10 cellular contexts compared by ENCODE assay signal in genomic region chr9:37364751-37365360, GRCh38. TPM values are rescaled to one million over a fixed set of nuclear protein-coding genes. Genes with fewer than 3 reads are reported as not detected.
DNase-seq lines count a peak whose midpoint lies in the region; ATAC-seq, FAIRE-seq and TF ChIP-seq lines count a peak whose summit lies in the region.
"Had no signal": no experiment of that assay in that cellular context is flagged by ENCODE, and none has a peak within 500 bp of the region (broad histone marks: within the 10 kb centered on the region; RNA-seq: fewer than 3 reads in every experiment).

No MANE protein-coding gene starts in this region.

- no peak overlapping the region for H2BK12ac ChIP-seq in trophoblast cell (ENCODE audit: low read length)

- 75% methylated on average over 4 of the region's 4 CpGs for WGBS in GM12878 (ENCODE audit: insufficient coverage, insufficient replicate concordance, low lambda C conversion rate, missing lambda C conversion rate)
- WGBS in trophoblast cell (ENCODE audit: extremely low coverage, insufficient coverage, insufficient read length): no CpG with 5 or more reads among the region's 4 CpGs

- no peak overlapping the region for H3K18ac ChIP-seq in trophoblast cell (ENCODE audit: low read length)

- no peaks in the 10 kb centered on the region for H3K9me3 ChIP-seq in GM12878 (replicated peaks; ENCODE audit: control insufficient read depth, insufficient read depth, low read length)
- peaks cover 3% of the 10 kb centered on the region for H3K9me3 ChIP-seq in trophoblast cell (ENCODE audit: insufficient read depth, low read depth, low read length)

- no peak overlapping the region for H4K8ac ChIP-seq in trophoblast cell (ENCODE audit: low read depth, low read length)

- H3K79me2 ChIP-seq in KMS-11 (ENCODE audit: insufficient read depth, low read depth) (no peaks in the 10 kb centered on the region), GM12878 (ENCODE audit: control insufficient read depth, insufficient read depth, low read length) (peaks cover 9% of the 10 kb centered on the region), trophoblast cell (ENCODE audit: control insufficient read depth, insufficient read depth, low read length, poor library complexity) (no peaks in the 10 kb centered on the region)

- ATAC-seq in GM12878 (peak; percentile 67), natural killer cell (peak in 2 of 3 donors; percentile 59 to 66), GM19324 (IDR thresholded peaks at IDR 0.05; ENCODE audit: low FRiP score, unreplicated experiment) (no peak)
- ATAC-seq: T-cell had no signal

- no peaks in the 10 kb centered on the region for H3K36me3 Mint-ChIP-seq in natural killer cell

- no peak overlapping the region for H4K12ac ChIP-seq in trophoblast cell (ENCODE audit: low read depth, low read length)

- DNase-seq in GM10266 (ENCODE audit: extremely low spot score) (no peak), GM12878 (ENCODE audit: low read depth, low spot score) (no peak), natural killer cell (no peak), hippocampal formation (lab: John Stamatoyannopoulos, UW) (no peak), trophoblast cell (no peak), pons (ENCODE audit: low spot score) (no peak)
- DNase-seq: NCI-H1092 treated with DMSO at 0.1 percent for 48 hours had no signal

- no TSS peak for BruUV-seq in GM12878 (replicated peaks; lab: Mats Ljungman, UMichigan)

- H2AK5ac ChIP-seq in trophoblast cell (ENCODE audit: low read length): no peak overlapping the region

- H3K4me1 Mint-ChIP-seq in natural killer cell: peaks cover 7 to 15% of the 10 kb centered on the region in 2 donors

- TF ChIP-seq CTCF in GM10266 (IDR thresholded peaks at IDR 0.05; ENCODE audit: control insufficient read depth, insufficient read depth, low read depth, missing control alignments) (peak; percentile 55), KMS-11 (conservative IDR thresholded peaks at IDR 0.05; ENCODE audit: low read depth, low read length) (peak; percentile 33; the same call in 1 of the 2 replicates), GM12878 (IDR thresholded peaks at IDR 0.05 in 2 of 3, conservative IDR thresholded peaks at IDR 0.05 in 1 of 3; ENCODE audit: control insufficient read depth in 2 of 3, extremely low read depth in 1 of 3, insufficient read depth in 1 of 3, low read depth in 3 of 3, low read length in 3 of 3) (peak; percentile 26 to 53 (median 48); a peak in 5 of 6 replicates), natural killer cell (IDR thresholded peaks at IDR 0.05) (no peak)

- no peak overlapping the region for H3K23ac ChIP-seq in trophoblast cell (ENCODE audit: low read length)

- no peaks in the 10 kb centered on the region for H3K79me1 ChIP-seq in trophoblast cell (ENCODE audit: low read length)

- no peak for FAIRE-seq in GM12878 (lab: Jason Lieb, UNC)

- no peak for TF ChIP-seq POLR2A in GM12878 (IDR thresholded peaks at IDR 0.05; ENCODE audit: low read depth, low read length)

- H3K36me3 ChIP-seq in KMS-11 (ENCODE audit: insufficient read depth) (no peaks in the 10 kb centered on the region), GM12878 (ENCODE audit: control insufficient read depth in 2 of 2, insufficient read depth in 2 of 2, low read length in 1 of 2) (no peaks in the 10 kb centered on the region; a peak in 2 of 4 replicates), trophoblast cell (ENCODE audit: control insufficient read depth in 1 of 2, insufficient read depth in 2 of 2, low read length in 2 of 2) (no peaks in the 10 kb centered on the region)

- H3K4me2 ChIP-seq in KMS-11 (no peak overlapping the region), GM12878 (ENCODE audit: control insufficient read depth, insufficient read depth) (no peak overlapping the region), trophoblast cell (ENCODE audit: low read length) (no peak overlapping the region)

- no peak overlapping the region for H4K91ac ChIP-seq in trophoblast cell (ENCODE audit: low read depth, low read length)

- no peaks in the 10 kb centered on the region for H3K9me3 Mint-ChIP-seq in natural killer cell
- H3K9me3 Mint-ChIP-seq: T-cell had no signal

- intact Hi-C loops in GM12878 (cut with micrococcal nuclease; ENCODE audit: unreplicated experiment) (no loop called here), natural killer cell (cut with micrococcal nuclease) (no loop called here)

- no peak overlapping the region for H3K14ac ChIP-seq in trophoblast cell (ENCODE audit: low read length)

- in situ Hi-C loops in GM12878 (cut with MboI): no loop called here

- H3K9ac ChIP-seq in KMS-11 (no peak overlapping the region), GM12878 (ENCODE audit: control insufficient read depth, insufficient read depth, low read length) (no peak overlapping the region), trophoblast cell (ENCODE audit: low read length) (no peak overlapping the region)

- CTCF ChIA-PET in GM12878 (lab: Yijun Ruan, JAX): interaction anchor here (0.6 to 3.4 kb wide), 13 partner anchors 8 to 310 kb away, joined by 3 to 17 read pairs (median 4); no protein-coding TSS in a partner anchor

- SMC1A ChIA-PET in GM12878 (lab: Charles Lee; ENCODE audit: uncharacterized antibody, unreplicated experiment): interaction anchor here (0.6 to 2.4 kb wide), 14 partner anchors 8 to 496 kb away, joined by 3 to 14 read pairs (median 4); no protein-coding TSS in a partner anchor

- no peak overlapping the region for H2BK120ac ChIP-seq in trophoblast cell (ENCODE audit: insufficient read depth, low read length, poor library complexity)

- no peaks in the 10 kb centered on the region for H3K27me3 Mint-ChIP-seq in natural killer cell (ENCODE audit: low read depth in 2 of 2)
- H3K27me3 Mint-ChIP-seq: T-cell had no signal

- no peak for TF ChIP-seq EP300 in GM12878 (IDR thresholded peaks at IDR 0.05; ENCODE audit: borderline replicate concordance in 1 of 2, control insufficient read depth in 1 of 2, low read depth in 2 of 2, low read length in 2 of 2)

- RAD21 ChIA-PET in GM12878 (lab: Charles Lee; ENCODE audit: unreplicated experiment): interaction anchor here (0.6 to 11.6 kb wide), 6 partner anchors 10 to 250 kb away, joined by 3 to 126 read pairs (median 3); no protein-coding TSS in a partner anchor

- no peak overlapping the region for H2AFZ ChIP-seq in KMS-11 (ENCODE audit: low read depth)
- H2AFZ ChIP-seq in GM12878 (ENCODE audit: control insufficient read depth, low read depth, low read length): no peak overlapping the region
- H2AFZ ChIP-seq in trophoblast cell (ENCODE audit: insufficient read depth, low read length, poor library complexity): no peak overlapping the region

- no peaks in the 10 kb centered on the region; the same call in 1 of the 2 replicates for H3K27me3 ChIP-seq in KMS-11 (ENCODE audit: insufficient read depth, low read depth)
- no peaks in the 10 kb centered on the region for H3K27me3 ChIP-seq in GM12878 (replicated peaks in 1 of 2; ENCODE audit: control insufficient read depth in 2 of 2, insufficient read depth in 2 of 2, low read length in 1 of 2)
- H3K27me3 ChIP-seq in trophoblast cell (ENCODE audit: insufficient read depth, low read length): no peaks in the 10 kb centered on the region

- H3K4me1 ChIP-seq in KMS-11 (ENCODE audit: low read depth, poor library complexity, severe bottlenecking): no peaks in the 10 kb centered on the region
- peaks cover 19% of the 10 kb centered on the region for H3K4me1 ChIP-seq in GM12878 (ENCODE audit: control insufficient read depth, insufficient read depth, low read length)
- no peaks in the 10 kb centered on the region for H3K4me1 ChIP-seq in trophoblast cell (ENCODE audit: control insufficient read depth in 1 of 2, insufficient read depth in 2 of 2, low read length in 2 of 2)

- no peak overlapping the region for H2BK5ac ChIP-seq in trophoblast cell (ENCODE audit: low read depth, low read length, poor library complexity)

- H3K4me3 Mint-ChIP-seq in natural killer cell: no peak overlapping the region
- H3K4me3 Mint-ChIP-seq: T-cell had no signal

- H3K27ac Mint-ChIP-seq in natural killer cell: no peak overlapping the region
- H3K27ac Mint-ChIP-seq: T-cell had no signal

- POLR2A ChIA-PET in GM12878 (lab: Charles Lee): interaction anchor here (0.6 to 1.4 kb wide), 7 partner anchors 9 to 880 kb away, joined by 3 to 4 read pairs (median 3); no protein-coding TSS in a partner anchor

- no peaks in the 10 kb centered on the region for H4K20me1 ChIP-seq in KMS-11 (ENCODE audit: insufficient read depth)
- H4K20me1 ChIP-seq in GM12878 (ENCODE audit: control insufficient read depth, insufficient read depth): no peaks in the 10 kb centered on the region

- no peak overlapping the region for H3K4ac ChIP-seq in trophoblast cell (ENCODE audit: low read depth, low read length)

- H3K4me3 ChIP-seq in KMS-11 (IDR thresholded peaks at IDR 0.05; ENCODE audit: insufficient read depth, low read depth, low read length) (no peak overlapping the region), GM12878 (no peak overlapping the region), trophoblast cell (ENCODE audit: low read depth, low read length) (no peak overlapping the region)

- H3K27ac ChIP-seq in KMS-11 (no peak overlapping the region), GM12878 (ENCODE audit: control insufficient read depth, insufficient read depth) (no peak overlapping the region), trophoblast cell (ENCODE audit: low read depth, low read length) (no peak overlapping the region)

- peak; percentile 42; the same call in 1 of the 2 replicates for TF ChIP-seq RAD21 in GM12878 (IDR thresholded peaks at IDR 0.05; ENCODE audit: insufficient read depth, low read depth, low read length)

TF ChIP-seq in GM12878, 131 proteins besides CTCF, POLR2A, EP300 and RAD21 (continues in another document):
- TF ChIP-seq ZSCAN29 (IDR thresholded peaks at IDR 0.05): no peak
- no peak for TF ChIP-seq EED (IDR thresholded peaks at IDR 0.05; ENCODE audit: low read depth)
- no peak for TF ChIP-seq NRF1 (conservative IDR thresholded peaks at IDR 0.05; ENCODE audit: low read depth, low read length)

RNA-seq across cellular contexts. Expression of gene GRHPR, which starts 57.6 kb away (rescaled TPM):
- total RNA-seq in GM12878 (2013; cell fraction: nucleolus; rRNA removed): 108 and 136 TPM in 2 replicates
- total RNA-seq in GM12878 (2014; rRNA removed) (179 and 190 TPM in 2 replicates), GM12878 (2014; rRNA removed; fragmentation: Illumina TruSeq; extraction: Trizol) (104 and 111 TPM in 2 replicates), GM12878 (2021) (120 and 127 TPM in 2 replicates), natural killer cell (10 to 100 TPM; 38.1 to 55.6 (median 41.1) TPM)
- polyA plus RNA-seq in GM12878 (2011; ENCODE audit: low read depth): 70.6 TPM
- polyA plus RNA-seq in GM12878 (2011; rRNA removed) (68.5 and 132 TPM in 2 replicates), GM12878 (2014; fragmentation: Illumina TruSeq; extraction: Trizol) (65.4 and 96.1 TPM in 2 replicates), GM12878 (2014; fragmentation: Nextera tagmentation; extraction: Ambion mirVana) (10 to 100 TPM; 52.4 to 78.6 TPM), GM12878 (2014; rRNA removed) (194 and 209 TPM in 2 replicates), GM12878 (2016; fragmentation: Nextera tagmentation; extraction: Ambion mirVana) (100 to 1,000 TPM; 153 to 154 TPM)
- 195 and 247 TPM in 2 replicates for polyA plus RNA-seq in GM12878 (2011; cell fraction: cytosol; rRNA removed)
- 168 and 195 TPM in 2 replicates for polyA plus RNA-seq in GM12878 (2011; cell fraction: nucleus; rRNA removed)
- polyA plus RNA-seq in GM12878 (2012): 91.5 and 110 TPM in 2 replicates
- 81.4 and 134 TPM in 2 replicates for polyA minus RNA-seq in GM12878 (2011; rRNA and poly(A)+ RNA removed)
- 31.9 and 41.0 TPM in 2 replicates for polyA minus RNA-seq in GM12878 (2011; cell fraction: cytosol; rRNA and poly(A)+ RNA removed)
- polyA minus RNA-seq in GM12878 (2011; cell fraction: nucleus; rRNA and poly(A)+ RNA removed): 33.0 and 70.1 TPM in 2 replicates
- 70.1 and 73.9 TPM in 2 replicates for polyA plus RNA-seq in trophoblast cell (2013)
